Comparison of ENCODE assay signal across 30 cellular contexts in the genomic region with DNA sequence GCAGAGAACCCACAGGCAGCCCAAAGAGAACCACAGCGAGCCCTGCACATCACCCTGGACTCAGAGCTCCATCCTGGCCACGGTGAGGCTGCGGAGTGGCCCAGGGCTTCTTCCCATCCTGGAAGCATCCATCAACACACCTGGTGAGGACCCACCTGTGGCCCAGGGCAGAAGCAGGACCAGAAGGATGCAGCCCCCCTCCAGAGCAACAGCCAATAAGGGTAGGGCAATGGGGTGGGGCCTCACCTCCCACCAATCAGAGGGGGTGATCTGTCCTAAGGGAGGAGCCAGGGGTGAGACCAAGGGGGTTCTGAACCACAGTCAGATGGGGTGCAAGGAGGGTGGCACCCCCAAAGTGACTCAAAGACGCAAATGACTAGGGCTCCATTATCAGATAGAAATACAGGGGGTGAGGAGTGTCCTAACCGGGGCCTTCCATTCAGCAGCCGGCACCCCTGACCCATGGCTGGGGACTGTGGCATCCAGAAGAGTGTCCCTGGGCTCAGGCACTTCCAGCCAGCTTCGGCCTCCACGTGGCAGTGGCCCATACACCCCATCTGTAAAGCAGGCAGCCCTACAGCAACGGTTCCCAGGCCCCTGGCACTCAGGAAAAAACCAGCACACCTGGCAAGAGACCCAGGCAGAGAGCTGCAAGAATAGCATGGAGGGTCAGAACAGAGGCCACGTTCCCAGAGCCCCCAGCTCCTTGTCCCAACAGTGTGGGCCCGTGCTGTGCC.
"Had no signal": no experiment of that assay in that cellular context is flagged by ENCODE, and none has a peak within 500 bp of the region (broad histone marks: within the 10 kb centered on the region; RNA-seq: fewer than 3 reads in every experiment).

No MANE protein-coding gene starts in this region.

- ATAC-seq: activated CD8-positive, alpha-beta T cell treated with anti-CD3 and anti-CD28 coated beads for 36 hours; activated naive CD4-positive, alpha-beta T cell treated with anti-CD3 and anti-CD28 coated beads, Interleukin-2, amount 50 U/mL, for 72 hours; activated T-cell treated with anti-CD3 and anti-CD28 coated beads, Interleukin-2, amount 50 U/mL, for 4 hours; Right ventricle myocardium inferior had no signal

- H3K9me3 ChIP-seq: adrenal gland, MG63 had no signal

- H3K27ac ChIP-seq: adrenal gland, PC-9, RWPE1, WERI-Rb-1 had no signal

- H2AFZ ChIP-seq: PC-9 had no signal

- DNase-seq: activated CD4-positive, alpha-beta T cell treated with anti-CD3 and anti-CD28 coated beads for 1 hour; activated CD4-positive, alpha-beta T cell treated with anti-CD3 and anti-CD28 coated beads for 48 hours; activated CD4-positive, CD25-positive, alpha-beta regulatory T cell; activated CD8-positive, alpha-beta T cell treated with anti-CD3 and anti-CD28 coated beads for 36 hours; activated gamma-delta T cell treated with Interleukin-2 at 50 U/mL for 16 hours; activated naive CD4-positive, alpha-beta T cell treated with anti-CD3 and anti-CD28 coated beads for 36 hours; activated T-cell treated with anti-CD3 and anti-CD28 coated beads for 4 hours; activated T-cell treated with anti-CD3 and anti-CD28 coated beads, Interleukin-2, amount 50 U/mL, for 4 hours; adrenal gland; Kasumi-1; KG1; MG63; NCI-H1048; NCI-H1105 treated with DMSO at 0.1 percent for 48 hours; NCI-H1436; NCI-H1694; NCI-H1930; NCI-H510A; NCI-H526; NCI-H748 treated with DMSO at 0.1 percent for 48 hours; NK-92 treated with Interleukin-12 subunit alpha and Interleukin-12 subunit beta, amount 100 ng/mL, for 24 hours; PC-9; SW 1271; T-helper 1 cell; T-helper 2 cell; T-helper 9 cell; WERI-Rb-1 had no signal

- H3K4me3 ChIP-seq: adrenal gland, MG63, PC-9 had no signal

- H3K27me3 ChIP-seq: adrenal gland, MG63 had no signal

- H3K36me3 ChIP-seq: adrenal gland, MG63, WERI-Rb-1 had no signal

- H3K4me2 ChIP-seq: PC-9 had no signal
